ENCODE assay signal across 8 cellular contexts in the genomic region with DNA sequence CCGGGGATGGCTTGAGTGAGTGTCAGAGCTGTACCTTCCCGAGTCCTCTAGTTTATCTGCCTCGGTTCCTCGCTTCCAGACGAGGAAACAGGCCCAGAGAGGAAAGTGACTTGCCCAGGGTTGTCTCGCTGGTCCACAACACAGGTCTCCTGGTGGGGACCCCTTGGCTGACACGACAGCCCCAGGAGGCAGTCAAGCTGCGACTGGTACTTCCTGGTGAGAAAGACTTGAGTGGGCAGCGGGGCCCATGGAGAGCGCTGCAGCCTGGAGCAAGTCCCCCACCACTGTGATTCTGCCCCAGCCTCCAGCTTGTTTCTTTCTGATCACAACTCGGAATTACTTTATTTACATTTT. TPM values are rescaled to one million over a fixed set of nuclear protein-coding genes. Genes with fewer than 3 reads are reported as not detected.
DNase-seq lines count a peak whose midpoint lies in the region; ATAC-seq and TF ChIP-seq lines count a peak whose summit lies in the region.

No MANE protein-coding gene starts in this region.

- CTCF ChIA-PET in CD4-positive, alpha-beta T cell (lab: Charles Lee), result no interaction called here

- H3K9ac ChIP-seq in muscle layer of colon (ENCODE audit: low read length), result no peak overlapping the region

- POLR2A ChIA-PET in CD4-positive, alpha-beta T cell (lab: Charles Lee), result interaction anchor here (1.0 to 2.6 kb wide), 6 partner anchors 9 to 308 kb away, joined by 4 to 33 read pairs (median 6); partner anchors contain the start of genes IREB2, MORF4L1, PSMA4 and SKIC8

- no peak for TF ChIP-seq CTCF in CD4-positive, alpha-beta T cell (IDR thresholded peaks at IDR 0.05)
- no peak for TF ChIP-seq CTCF in WI38 (IDR thresholded peaks at IDR 0.05; ENCODE audit: low read depth, low read length)

- H3K4me3 ChIP-seq in HAP-1 (peak overlapping the region; percentile 63), WI38 (ENCODE audit: low read depth, low read length) (peak overlapping the region; percentile 56), muscle layer of colon (ENCODE audit: low read depth in 1 of 2, low read length in 2 of 2) (peak overlapping the region; percentile 55 to 76)

- no peak overlapping the region for H3K27ac ChIP-seq in CD4-positive, alpha-beta T cell (ENCODE audit: low read depth, low read length)
- H3K27ac ChIP-seq in muscle layer of colon (ENCODE audit: low read depth, low read length), result no peak overlapping the region

- H3K36me3 ChIP-seq in HAP-1 (replicated peaks) (no peaks in the 10 kb centered on the region), muscle layer of colon (ENCODE audit: insufficient read depth, low read length) (no peaks in the 10 kb centered on the region)

- no peak for ATAC-seq in CD4-positive, alpha-beta T cell (ENCODE audit: poor library complexity)

- peaks cover 32% of the 10 kb centered on the region for H3K4me1 ChIP-seq in HAP-1
- H3K4me1 ChIP-seq in muscle layer of colon (ENCODE audit: insufficient read depth, low read length), result peaks cover 12% of the 10 kb centered on the region

- no peaks in the 10 kb centered on the region for H3K9me3 ChIP-seq in CD4-positive, alpha-beta T cell (ENCODE audit: control insufficient read depth, low read length)
- H3K9me3 ChIP-seq in HAP-1 (no peaks in the 10 kb centered on the region), muscle layer of colon (ENCODE audit: low read length) (no peaks in the 10 kb centered on the region)

- in situ Hi-C loops in HAP-1 (cut with MboI; ENCODE audit: low sequenced_read_pairs), result no loop called here

- intact Hi-C loops in CD4-positive, alpha-beta T cell (cut with DNase I, micrococcal nuclease), result loop anchor here (1.0 to 2.0 kb wide), 2 partner anchors 24 kb away; partner anchors contain the start of gene PSMA4 (in 2 of the 2)

- peaks cover 21% of the 10 kb centered on the region for H3K4me1 Mint-ChIP-seq in CD4-positive, alpha-beta T cell (ENCODE audit: low read depth)

- no peaks in the 10 kb centered on the region for H3K9me3 Mint-ChIP-seq in CD4-positive, alpha-beta T cell

- peak overlapping the region; percentile 96 for H3K4me3 Mint-ChIP-seq in CD4-positive, alpha-beta T cell

- no peaks in the 10 kb centered on the region for H3K36me3 Mint-ChIP-seq in CD4-positive, alpha-beta T cell (ENCODE audit: low read depth)

- H3K27me3 ChIP-seq in CD4-positive, alpha-beta T cell (ENCODE audit: control insufficient read depth, insufficient read depth, low read length), result no peaks in the 10 kb centered on the region
- H3K27me3 ChIP-seq in HAP-1 (ENCODE audit: low read depth) (no peaks in the 10 kb centered on the region), muscle layer of colon (ENCODE audit: control insufficient read depth in 1 of 2, insufficient read depth in 2 of 2, low read length in 2 of 2) (no peaks in the 10 kb centered on the region)

- H3K27me3 Mint-ChIP-seq in CD4-positive, alpha-beta T cell, result peaks cover 16% of the 10 kb centered on the region

- H3K27ac Mint-ChIP-seq in CD4-positive, alpha-beta T cell, result no peak overlapping the region

- DNase-seq in CD4-positive, alpha-beta T cell, result no peak
- DNase-seq in HAP-1 (ENCODE audit: low spot score in 2 of 2) (no peak), NCI-H526 (lab: John Stamatoyannopoulos, UW) (no peak), NCI-H187 (lab: John Stamatoyannopoulos, UW) (no peak), NCI-H446 (lab: John Stamatoyannopoulos, UW) (no peak), GOT3 (lab: John Stamatoyannopoulos, UW) (no peak)

RNA-seq across cellular contexts. Expression of gene CHRNA5, which starts 0.6 kb away (rescaled TPM):
- under 1 TPM; 0.25 TPM for total RNA-seq in CD4-positive, alpha-beta T cell

RNA-seq across cellular contexts. Expression of gene PSMA4, which starts 24.5 kb away (rescaled TPM):
- 10 to 100 TPM; 65.5 to 66.4 TPM for total RNA-seq in CD4-positive, alpha-beta T cell

RNA-seq across cellular contexts. Expression of gene CHRNA3, which starts 56.1 kb away (rescaled TPM):
- not detected for total RNA-seq in CD4-positive, alpha-beta T cell

RNA-seq across cellular contexts. Expression of gene HYKK, which starts 57.3 kb away (rescaled TPM):
- total RNA-seq in CD4-positive, alpha-beta T cell, result 1 to 10 TPM; 1.8 to 2.3 TPM
